ENCODE assay signal across 9 cellular contexts in the genomic region with DNA sequence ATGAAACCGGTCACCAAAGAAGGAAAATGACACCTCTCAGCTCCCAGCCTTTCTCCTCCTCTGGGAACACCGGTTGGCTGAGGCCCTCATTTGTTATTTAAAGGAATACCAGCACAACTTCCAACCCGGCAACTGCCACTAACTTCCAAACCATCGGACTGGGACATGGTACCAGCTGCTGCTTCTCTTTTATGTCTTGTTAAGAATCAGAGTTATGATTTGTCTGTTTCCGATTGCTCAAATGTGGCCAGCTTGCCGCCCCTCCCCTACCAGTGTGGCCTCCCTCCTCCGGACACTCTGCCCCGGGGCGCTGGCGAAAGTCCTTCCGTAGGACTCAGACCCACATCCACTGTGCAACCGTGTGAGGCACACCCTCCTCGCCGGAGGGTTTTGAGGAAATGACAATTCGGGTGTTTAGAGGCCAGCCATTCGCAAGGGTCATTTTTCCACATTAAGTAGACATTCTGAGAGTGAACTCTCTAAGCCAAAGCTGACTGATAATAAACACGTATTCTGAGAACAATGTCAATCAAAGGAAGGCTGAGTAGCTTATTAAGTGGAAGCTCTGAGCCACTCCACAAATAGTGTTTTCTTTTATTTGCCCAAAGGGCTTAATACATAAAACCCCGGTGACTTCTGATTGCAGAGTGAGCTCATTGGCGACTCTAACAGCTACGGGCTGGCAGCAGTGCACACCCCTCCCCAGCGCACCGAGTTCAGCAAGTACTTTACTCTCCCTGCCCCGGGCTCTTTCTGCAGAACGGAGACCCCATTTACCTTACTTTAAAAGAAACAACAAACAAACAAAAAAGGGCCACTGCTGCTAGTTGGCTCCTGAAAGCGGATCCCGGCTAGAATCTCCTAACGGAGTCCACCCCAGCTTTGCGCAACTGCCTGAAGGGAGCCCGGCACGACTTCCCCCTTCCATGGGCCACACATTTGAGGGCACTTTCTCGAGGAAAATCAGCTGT. TPM values are rescaled to one million over a fixed set of nuclear protein-coding genes. Genes with fewer than 3 reads are reported as not detected.
DNase-seq lines count a peak whose midpoint lies in the region; ATAC-seq and TF ChIP-seq lines count a peak whose summit lies in the region.
"Had no signal": no experiment of that assay in that cellular context is flagged by ENCODE, and none has a peak within 500 bp of the region (broad histone marks: within the 10 kb centered on the region; RNA-seq: fewer than 3 reads in every experiment).

No MANE protein-coding gene starts in this region.

- H3K36me3 ChIP-seq in left lung = no peaks in the 10 kb centered on the region
- H3K36me3 ChIP-seq in upper lobe of right lung = no peaks in the 10 kb centered on the region

- H3K4me3 ChIP-seq in left lung = peak overlapping the region in 1 of 2 donors; percentile 6
- H3K4me3 ChIP-seq in upper lobe of right lung = peak overlapping the region; percentile 25

- H3K4me1 ChIP-seq in left lung (peaks cover 10 to 51% of the 10 kb centered on the region in 2 donors), upper lobe of right lung (peaks cover 23% of the 10 kb centered on the region)

- H3K27ac ChIP-seq in left lung (peak overlapping the region; percentile 51 to 83), upper lobe of right lung (peak overlapping the region; percentile 27)

- peak overlapping the region; percentile 42 to 53 for H3K4me3 Mint-ChIP-seq in activated T-cell treated with anti-CD3 and anti-CD28 coated beads, Interleukin-2, amount 50 U/mL, for 72 hours

- peak; percentile 15 to 21 for ATAC-seq in activated T-cell treated with anti-CD3 and anti-CD28 coated beads, Interleukin-2, amount 50 U/mL, for 72 hours (replicated peaks in 1 of 2)
- peak; percentile 79 for ATAC-seq in left lung
- ATAC-seq in upper lobe of right lung = peak; percentile 88
- ATAC-seq in GM19463 (IDR thresholded peaks at IDR 0.05; ENCODE audit: unreplicated experiment) = no peak
- ATAC-seq in HG02840 (IDR thresholded peaks at IDR 0.05; ENCODE audit: low FRiP score, unreplicated experiment) = no peak

- no peaks in the 10 kb centered on the region for H3K9me3 ChIP-seq in left lung
- H3K9me3 ChIP-seq in upper lobe of right lung = no peaks in the 10 kb centered on the region

- peaks cover 20% of the 10 kb centered on the region for H3K4me1 Mint-ChIP-seq in activated T-cell treated with anti-CD3 and anti-CD28 coated beads, Interleukin-2, amount 50 U/mL, for 72 hours (ENCODE audit: low read depth)

- peaks cover 22 to 74% of the 10 kb centered on the region in 2 donors for H3K27me3 ChIP-seq in left lung
- H3K27me3 ChIP-seq in upper lobe of right lung = peaks cover 37% of the 10 kb centered on the region

- no peak overlapping the region for H3K27ac Mint-ChIP-seq in activated T-cell treated with anti-CD3 and anti-CD28 coated beads, Interleukin-2, amount 50 U/mL, for 72 hours

- no peak for DNase-seq in activated T-cell treated with anti-CD3 and anti-CD28 coated beads, Interleukin-2, amount 50 U/mL, for 72 hours
- DNase-seq in activated T-cell treated with anti-CD3 and anti-CD28 coated beads for 4 hours (no peak), T47D (ENCODE audit: low read depth in 1 of 2, low spot score in 1 of 2) (peak; percentile 74 to 75), left lung (peak; percentile 80 to 91), upper lobe of right lung (peak; percentile 88), NCI-H187 (lab: John Stamatoyannopoulos, UW) (no peak)
- DNase-seq: C1 segment of cervical spinal cord had no signal

- intact Hi-C loops in left lung (cut with DNase I) (no loop called here), upper lobe of right lung (cut with DNase I) (no loop called here)

- no peaks in the 10 kb centered on the region for H3K36me3 Mint-ChIP-seq in activated T-cell treated with anti-CD3 and anti-CD28 coated beads, Interleukin-2, amount 50 U/mL, for 72 hours (ENCODE audit: insufficient read depth in 2 of 2)

- in situ Hi-C loops in T47D (cut with HindIII; ENCODE audit: low pct_unique_long_range_greater_than_20kb, low sequenced_read_pairs) = no loop called here

- H3K9me3 Mint-ChIP-seq in activated T-cell treated with anti-CD3 and anti-CD28 coated beads, Interleukin-2, amount 50 U/mL, for 72 hours = no peaks in the 10 kb centered on the region

- TF ChIP-seq CTCF in left lung (IDR thresholded peaks at IDR 0.05) = no peak
- TF ChIP-seq CTCF in upper lobe of right lung (IDR thresholded peaks at IDR 0.05) = no peak

- peaks cover 52% of the 10 kb centered on the region for H3K27me3 Mint-ChIP-seq in activated T-cell treated with anti-CD3 and anti-CD28 coated beads, Interleukin-2, amount 50 U/mL, for 72 hours (ENCODE audit: low read depth)

RNA-seq across cellular contexts. Expression of a gene that starts 5.4 kb away (rescaled TPM):
- under 1 TPM; 0.46 to 0.60 TPM for total RNA-seq in activated T-cell treated with anti-CD3 and anti-CD28 coated beads, Interleukin-2, amount 50 U/mL, for 72 hours
- total RNA-seq in left lung = 10 to 100 TPM in 1 of 2 donors, 1 to 10 TPM in 1; 5.8 to 10.5 TPM
- 10.9 TPM for total RNA-seq in upper lobe of right lung

Comparison
In these comparisons a context has a peak if more than half of its experiments do, and no peak if none do; other contexts are left out.
1. ATAC-seq: peak in activated T-cell treated with anti-CD3 and anti-CD28 coated beads, Interleukin-2, amount 50 U/mL, for 72 hours (2 of 2), left lung (single experiment) and upper lobe of right lung (single experiment); none in GM19463 (single experiment) and HG02840 (single experiment).
2. DNase-seq: peak in T47D (2 of 2), left lung (2 of 2) and upper lobe of right lung (single experiment); none in activated T-cell treated with anti-CD3 and anti-CD28 coated beads, Interleukin-2, amount 50 U/mL, for 72 hours (0 of 2), activated T-cell treated with anti-CD3 and anti-CD28 coated beads for 4 hours (single experiment) and NCI-H187 (0 of 2).